8 cellular contexts compared by ENCODE assay signal in the genomic region with DNA sequence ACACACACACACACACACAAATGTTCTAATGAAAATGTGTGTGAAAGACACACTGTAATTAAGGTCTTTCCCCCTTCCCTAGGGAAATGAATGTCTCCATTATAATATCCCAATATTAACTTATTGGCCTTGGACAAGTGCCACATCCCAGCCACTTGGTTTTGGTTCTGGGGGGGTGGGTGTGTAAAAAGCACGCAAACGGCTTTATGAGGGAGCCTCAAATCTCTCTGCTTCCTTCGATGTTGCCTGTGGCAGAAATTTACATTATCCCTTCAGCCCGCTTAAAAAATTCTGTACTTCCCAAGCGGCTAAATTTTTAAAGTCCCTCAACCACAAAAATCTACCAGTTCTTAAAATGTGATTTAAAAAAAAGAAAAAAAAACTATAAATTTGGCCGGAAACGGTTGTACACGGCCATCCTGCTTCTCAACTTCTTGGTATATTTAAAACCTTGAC. TPM values are rescaled to one million over a fixed set of nuclear protein-coding genes. Genes with fewer than 3 reads are reported as not detected.
A peak's percentile ranks its signal among the peaks of the same experiment; 100 is the strongest.
DNase-seq lines count a peak whose midpoint lies in the region; ATAC-seq and TF ChIP-seq lines count a peak whose summit lies in the region.

No MANE protein-coding gene starts in this region.

- H3K4me3 ChIP-seq in gastroesophageal sphincter = peak overlapping the region; percentile 56 to 58

- H3K27ac ChIP-seq in gastroesophageal sphincter = peak overlapping the region; percentile 72 to 90 (median 84)

- ATAC-seq in T-helper 17 cell (no peak), gastroesophageal sphincter (no peak), GM18873 (IDR thresholded peaks at IDR 0.05; ENCODE audit: low FRiP score, unreplicated experiment) (no peak)
- no peak for ATAC-seq in stimulated activated naive B cell treated with anti-CD40 and anti-IgM and Interleukin-4, amounts not matched to agents 10 μg/mL and 1 μg/mL and 100 μg/mL, for 72 hours (replicated peaks)

- no peaks in the 10 kb centered on the region for H3K27me3 ChIP-seq in gastroesophageal sphincter

- H3K4me1 Mint-ChIP-seq in T-helper 17 cell = peaks cover 15% of the 10 kb centered on the region
- H3K4me1 Mint-ChIP-seq in stimulated activated naive B cell treated with anti-CD40 and anti-IgM and Interleukin-4, amounts not matched to agents 10 μg/mL and 1 μg/mL and 100 μg/mL, for 72 hours = peaks cover 14 to 38% of the 10 kb centered on the region in 2 donors

- no peak for TF ChIP-seq POLR2A in gastroesophageal sphincter (IDR thresholded peaks at IDR 0.05)

- no peaks in the 10 kb centered on the region for H3K36me3 ChIP-seq in gastroesophageal sphincter

- H3K4me3 Mint-ChIP-seq in T-helper 17 cell = peak overlapping the region; percentile 93
- peak overlapping the region; percentile 91 to 98 for H3K4me3 Mint-ChIP-seq in stimulated activated naive B cell treated with anti-CD40 and anti-IgM and Interleukin-4, amounts not matched to agents 10 μg/mL and 1 μg/mL and 100 μg/mL, for 72 hours

- DNase-seq in DMS 273 (lab: John Stamatoyannopoulos, UW; ENCODE audit: unreplicated experiment) = peak; percentile 55
- DNase-seq in DMS 273 treated with DMSO at 0.1 percent for 48 hours (lab: John Stamatoyannopoulos, UW) = no peak
- no peak for DNase-seq in T-helper 17 cell
- no peak for DNase-seq in stimulated activated naive B cell treated with anti-CD40 and anti-IgM and Interleukin-4, amounts not matched to agents 10 μg/mL and 1 μg/mL and 100 μg/mL, for 72 hours
- no peak for DNase-seq in NK-92 (lab: John Stamatoyannopoulos, UW; ENCODE audit: unreplicated experiment)
- no peak for DNase-seq in iPS-NIHi11 (ENCODE audit: low spot score)

- H3K9me3 ChIP-seq in T-helper 17 cell (ENCODE audit: control insufficient read depth, low read length, poor library complexity, severe bottlenecking) (no peaks in the 10 kb centered on the region), gastroesophageal sphincter (no peaks in the 10 kb centered on the region)

- peaks cover 2% of the 10 kb centered on the region for H3K36me3 Mint-ChIP-seq in T-helper 17 cell (ENCODE audit: low read depth)
- no peaks in the 10 kb centered on the region for H3K36me3 Mint-ChIP-seq in stimulated activated naive B cell treated with anti-CD40 and anti-IgM and Interleukin-4, amounts not matched to agents 10 μg/mL and 1 μg/mL and 100 μg/mL, for 72 hours

- peaks cover 0 to 26% (median 6%) of the 10 kb centered on the region in 3 donors for H3K4me1 ChIP-seq in gastroesophageal sphincter

- 14 to 19% methylated on average over 6 to 8 of the region's 8 CpGs for WGBS in gastroesophageal sphincter (ENCODE audit: low coverage in 1 of 2), 2 donors

- H3K9me3 Mint-ChIP-seq in stimulated activated naive B cell treated with anti-CD40 and anti-IgM and Interleukin-4, amounts not matched to agents 10 μg/mL and 1 μg/mL and 100 μg/mL, for 72 hours = peaks cover 0 to 2% of the 10 kb centered on the region in 2 donors

- peak overlapping the region; percentile 96 for H3K27ac Mint-ChIP-seq in T-helper 17 cell
- H3K27ac Mint-ChIP-seq in stimulated activated naive B cell treated with anti-CD40 and anti-IgM and Interleukin-4, amounts not matched to agents 10 μg/mL and 1 μg/mL and 100 μg/mL, for 72 hours = peak overlapping the region; percentile 99

- H3K27me3 Mint-ChIP-seq in T-helper 17 cell = no peaks in the 10 kb centered on the region
- H3K27me3 Mint-ChIP-seq in stimulated activated naive B cell treated with anti-CD40 and anti-IgM and Interleukin-4, amounts not matched to agents 10 μg/mL and 1 μg/mL and 100 μg/mL, for 72 hours = no peaks in the 10 kb centered on the region

- TF ChIP-seq CTCF in gastroesophageal sphincter (IDR thresholded peaks at IDR 0.05) = no peak

- no peak for TF ChIP-seq EP300 in gastroesophageal sphincter (IDR thresholded peaks at IDR 0.05)

RNA-seq across cellular contexts. Expression of a gene that starts 0.4 kb away (rescaled TPM):
- total RNA-seq in T-helper 17 cell (1 to 10 TPM; 9.0 to 9.1 TPM), gastroesophageal sphincter (10 to 100 TPM in 3 of 4 donors, 1 to 10 TPM in 1; 8.4 to 16.0 (median 13.2) TPM)

RNA-seq across cellular contexts. Expression of a gene that starts 25.2 kb away (rescaled TPM):
- 10 to 100 TPM; 17.6 to 19.9 TPM for total RNA-seq in T-helper 17 cell
- 100 to 1,000 TPM; 125 to 182 (median 133) TPM for total RNA-seq in gastroesophageal sphincter

RNA-seq across cellular contexts. Expression of a gene that starts 27.2 kb away (rescaled TPM):
- total RNA-seq in T-helper 17 cell (1 to 10 TPM; 1.3 to 1.5 TPM), gastroesophageal sphincter (10 to 100 TPM in 3 of 4 donors, 1 to 10 TPM in 1; 8.8 to 27.0 (median 17.8) TPM)

RNA-seq across cellular contexts. Expression of a gene that starts 32.5 kb away (rescaled TPM):
- total RNA-seq in T-helper 17 cell = not detected
- total RNA-seq in gastroesophageal sphincter = under 1 TPM in 1 of 4 donors, not detected in 3; 0.27 TPM

RNA-seq across cellular contexts. Expression of a gene that starts 47.8 kb away (rescaled TPM):
- total RNA-seq in T-helper 17 cell (1 to 10 TPM; 1.6 to 1.8 TPM), gastroesophageal sphincter (1 to 10 TPM; 1.5 to 3.6 (median 2.6) TPM)

Comparison
In these comparisons a context has a peak if more than half of its experiments do, and no peak if none do; other contexts are left out.
1. RNA of a gene that starts 25.2 kb away (total RNA-seq): 125 to 182 TPM in gastroesophageal sphincter; 17.6 to 19.9 TPM in T-helper 17 cell; every median in the first group is over 4 times any median in the second.